In genomic region chr18:74282359-74283254, GRCh38 we compare ENCODE assay signal across 10 cellular contexts. TPM values are rescaled to one million over a fixed set of nuclear protein-coding genes. Genes with fewer than 3 reads are reported as not detected.
A peak's percentile ranks its signal among the peaks of the same experiment; 100 is the strongest.
DNase-seq lines count a peak whose midpoint lies in the region; ATAC-seq and TF ChIP-seq lines count a peak whose summit lies in the region.
"Had no signal": no experiment of that assay in that cellular context is flagged by ENCODE, and none has a peak within 500 bp of the region (broad histone marks: within the 10 kb centered on the region; RNA-seq: fewer than 3 reads in every experiment).

No MANE protein-coding gene starts in this region.

- peak overlapping the region; percentile 47 for H3K27ac ChIP-seq in HUES64 (ENCODE audit: low read depth, low read length)
- peak overlapping the region; percentile 74 for H3K27ac ChIP-seq in parathyroid adenoma

- WGBS in HUES64, result 59% methylated on average over 13 of the region's 13 CpGs

- H3K9me3 ChIP-seq in HUES64 (ENCODE audit: insufficient read depth, low read depth, low read length), result no peaks in the 10 kb centered on the region; the same call in 1 of the 2 replicates
- H3K9me3 ChIP-seq in parathyroid adenoma (ENCODE audit: control insufficient read depth, low read length), result no peaks in the 10 kb centered on the region

- DNase-seq in Calu3, result peak; percentile 17
- no peak for DNase-seq in effector memory CD8-positive, alpha-beta T cell
- DNase-seq in NCI-H2107 (lab: John Stamatoyannopoulos, UW), result no peak

- H3K36me3 Mint-ChIP-seq in Calu3 (ENCODE audit: insufficient read depth, unreplicated experiment), result peaks cover 19% of the 10 kb centered on the region
- no peaks in the 10 kb centered on the region for H3K36me3 Mint-ChIP-seq in effector memory CD8-positive, alpha-beta T cell (ENCODE audit: insufficient read depth)

- H3K27me3 ChIP-seq in HUES64 (ENCODE audit: insufficient read depth, low read length) (no peaks in the 10 kb centered on the region), parathyroid adenoma (ENCODE audit: control insufficient read depth, insufficient read depth, low read length) (no peaks in the 10 kb centered on the region)

- H2AFZ ChIP-seq in parathyroid adenoma, result no peak overlapping the region

- H3K4me3 ChIP-seq in HUES64 (ENCODE audit: low read length) (peak overlapping the region; percentile 1; the same call in 1 of the 2 replicates), parathyroid adenoma (ENCODE audit: low read depth, low read length) (peak overlapping the region; percentile 25)

- peak overlapping the region; percentile 38 for H3K9ac ChIP-seq in HUES64 (ENCODE audit: low read depth, low read length)
- H3K9ac ChIP-seq in parathyroid adenoma, result no peak overlapping the region

- peaks cover 58% of the 10 kb centered on the region for H3K4me1 Mint-ChIP-seq in Calu3 (ENCODE audit: low read depth, unreplicated experiment)
- peaks cover 27 to 39% of the 10 kb centered on the region in 2 donors for H3K4me1 Mint-ChIP-seq in effector memory CD8-positive, alpha-beta T cell (ENCODE audit: low read depth in 2 of 2)

- H3K4me3 Mint-ChIP-seq in Calu3 (ENCODE audit: low read depth, unreplicated experiment), result peak overlapping the region; percentile 66
- peak overlapping the region in 1 of 2 donors; percentile 43 for H3K4me3 Mint-ChIP-seq in effector memory CD8-positive, alpha-beta T cell
- H3K4me3 Mint-ChIP-seq: activated T-cell treated with anti-CD3 and anti-CD28 coated beads, Interleukin-2, amount 50 U/mL, for 4 hours had no signal

- peak; percentile 23 for ATAC-seq in effector memory CD8-positive, alpha-beta T cell (replicated peaks)
- ATAC-seq in GM19397 (IDR thresholded peaks at IDR 0.05; ENCODE audit: unreplicated experiment), result no peak
- no peak for ATAC-seq in GM21367 (IDR thresholded peaks at IDR 0.05; ENCODE audit: unreplicated experiment)
- ATAC-seq in GM21737 (IDR thresholded peaks at IDR 0.05; ENCODE audit: unreplicated experiment), result no peak

- CTCF ChIA-PET in Calu3 (lab: Charles Lee), result no interaction called here

- H3K27ac Mint-ChIP-seq in Calu3 (ENCODE audit: unreplicated experiment), result peak overlapping the region; percentile 74
- peak overlapping the region; percentile 29 to 75 for H3K27ac Mint-ChIP-seq in effector memory CD8-positive, alpha-beta T cell

- H3K36me3 ChIP-seq in HUES64 (ENCODE audit: insufficient read depth, low read length) (no peaks in the 10 kb centered on the region), parathyroid adenoma (ENCODE audit: control insufficient read depth, insufficient read depth, low read length) (no peaks in the 10 kb centered on the region)

- TF ChIP-seq CTCF in Calu3 (IDR thresholded peaks at IDR 0.05; ENCODE audit: unreplicated experiment) (no peak), parathyroid adenoma (IDR thresholded peaks at IDR 0.05) (no peak)

- H3K4me2 ChIP-seq in parathyroid adenoma (ENCODE audit: low read length), result peak overlapping the region; percentile 47

- peaks cover 54% of the 10 kb centered on the region for H3K4me1 ChIP-seq in HUES64 (ENCODE audit: insufficient read depth, low read length)
- H3K4me1 ChIP-seq in parathyroid adenoma, result peaks cover 46% of the 10 kb centered on the region

- H3K79me2 ChIP-seq in parathyroid adenoma, result peaks cover 41% of the 10 kb centered on the region

- no TSS peak for BruUV-seq in Calu3 (replicated peaks; lab: Mats Ljungman, UMichigan)

- H3K9me3 Mint-ChIP-seq in Calu3 (ENCODE audit: low read depth, unreplicated experiment), result no peaks in the 10 kb centered on the region
- H3K9me3 Mint-ChIP-seq in effector memory CD8-positive, alpha-beta T cell, result no peaks in the 10 kb centered on the region
- H3K9me3 Mint-ChIP-seq: activated T-cell treated with anti-CD3 and anti-CD28 coated beads, Interleukin-2, amount 50 U/mL, for 4 hours had no signal

- intact Hi-C loops in Calu3 (cut with micrococcal nuclease; ENCODE audit: unreplicated experiment), result no loop called here

- no peaks in the 10 kb centered on the region for H3K27me3 Mint-ChIP-seq in Calu3 (ENCODE audit: unreplicated experiment)
- H3K27me3 Mint-ChIP-seq in effector memory CD8-positive, alpha-beta T cell, result no peaks in the 10 kb centered on the region

RNA-seq across cellular contexts. Expression of gene CYB5A, which starts 9.2 kb away (rescaled TPM):
- 143 and 169 TPM in 2 replicates for total RNA-seq in Calu3 (2022)
- polyA plus RNA-seq in HUES64 (2013, experiment 1 of 2), result 79.3 TPM
- polyA plus RNA-seq in HUES64 (2013, experiment 2 of 2), result 90.3 TPM

RNA-seq across cellular contexts. Expression of gene C18orf63, which starts 33.0 kb away (rescaled TPM):
- not detected in 2 replicates for total RNA-seq in Calu3 (2022)
- polyA plus RNA-seq in HUES64 (2013, experiment 1 of 2), result not detected
- polyA plus RNA-seq in HUES64 (2013, experiment 2 of 2), result not detected
- total RNA-seq: activated T-cell treated with anti-CD3 and anti-CD28 coated beads, Interleukin-2, amount 50 U/mL, for 4 hours; endothelial cell of umbilical vein had no signal
- polyA plus RNA-seq: endothelial cell of umbilical vein had no signal
